In the genomic region with DNA sequence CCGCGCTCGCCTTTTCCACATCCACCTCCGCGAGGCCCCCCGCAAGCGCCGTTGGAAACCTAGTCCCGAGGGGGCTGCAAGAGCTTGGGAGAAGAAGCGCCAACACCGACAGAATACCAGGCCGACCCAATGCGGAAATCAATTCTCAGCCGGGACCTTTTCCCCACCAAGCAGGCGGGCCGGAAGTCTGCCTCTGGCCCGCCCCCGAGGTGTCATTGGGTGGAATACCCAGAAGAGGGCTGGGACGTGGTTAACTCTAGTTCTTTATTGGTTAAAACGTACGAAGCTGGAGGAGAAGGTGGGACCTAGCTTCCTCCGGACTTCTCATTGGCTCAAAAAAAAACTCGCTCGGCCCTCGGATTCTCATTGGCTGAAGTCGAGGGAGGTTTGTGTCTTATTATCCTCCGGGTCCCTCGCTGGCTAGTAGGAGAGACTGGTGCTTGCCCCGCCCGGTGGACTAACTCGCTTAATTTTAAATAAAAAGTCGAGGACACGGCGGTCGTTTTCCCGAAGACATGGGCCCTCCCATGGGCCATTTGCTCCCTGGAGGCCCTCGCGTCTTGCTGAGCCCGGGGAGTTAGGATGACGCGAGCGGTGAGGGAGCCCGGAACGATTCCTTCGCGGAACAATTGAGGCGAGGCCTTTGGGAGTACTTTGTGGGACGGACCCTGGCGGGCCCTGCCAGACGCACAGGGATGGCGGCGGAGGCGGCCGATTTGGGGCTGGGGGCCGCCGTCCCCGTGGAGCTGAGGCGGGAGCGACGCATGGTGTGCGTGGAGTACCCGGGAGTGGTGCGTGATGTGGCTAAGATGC, we compare ENCODE assay signal across 8 cellular contexts. TPM values are rescaled to one million over a fixed set of nuclear protein-coding genes. Genes with fewer than 3 reads are reported as not detected.
DNase-seq lines count a peak whose midpoint lies in the region; ATAC-seq, FAIRE-seq and TF ChIP-seq lines count a peak whose summit lies in the region.

A gene with protein sequence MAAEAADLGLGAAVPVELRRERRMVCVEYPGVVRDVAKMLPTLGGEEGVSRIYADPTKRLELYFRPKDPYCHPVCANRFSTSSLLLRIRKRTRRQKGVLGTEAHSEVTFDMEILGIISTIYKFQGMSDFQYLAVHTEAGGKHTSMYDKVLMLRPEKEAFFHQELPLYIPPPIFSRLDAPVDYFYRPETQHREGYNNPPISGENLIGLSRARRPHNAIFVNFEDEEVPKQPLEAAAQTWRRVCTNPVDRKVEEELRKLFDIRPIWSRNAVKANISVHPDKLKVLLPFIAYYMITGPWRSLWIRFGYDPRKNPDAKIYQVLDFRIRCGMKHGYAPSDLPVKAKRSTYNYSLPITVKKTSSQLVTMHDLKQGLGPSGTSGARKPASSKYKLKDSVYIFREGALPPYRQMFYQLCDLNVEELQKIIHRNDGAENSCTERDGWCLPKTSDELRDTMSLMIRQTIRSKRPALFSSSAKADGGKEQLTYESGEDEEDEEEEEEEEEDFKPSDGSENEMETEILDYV (plus strand): TSS at position 681 of the 813 bp plus-strand sequence. CDS start 15 bp downstream, at position 696.

- H3K27me3 ChIP-seq in adrenal gland, result no peaks in the 10 kb centered on the region
- no peaks in the 10 kb centered on the region for H3K27me3 ChIP-seq in heart left ventricle

- peaks cover 27% of the 10 kb centered on the region for H3K36me3 Mint-ChIP-seq in type B pancreatic cell

- no peaks in the 10 kb centered on the region for H3K9me3 Mint-ChIP-seq in type B pancreatic cell

- H3K4me3 ChIP-seq in adrenal gland (peak within 1 kb of the TSS; percentile 75 to 96 (median 81)), heart left ventricle (peak within 1 kb of the TSS; percentile 69 to 99 (median 92))

- DNase-seq in GM12892 (ENCODE audit: insufficient read length), result peak; percentile 98
- DNase-seq in NCI-H146 (lab: John Stamatoyannopoulos, UW), result peak; percentile 97
- DNase-seq in T-helper 1 cell, result peak; percentile 84 to 98 (median 88)
- DNase-seq in adrenal gland, result peak; percentile 92 to 97 (median 94)
- DNase-seq in heart left ventricle, result peak; percentile 93 to 95 (median 94)
- DNase-seq in pons (ENCODE audit: low spot score), result peak; percentile 100
- peak; percentile 91 for DNase-seq in type B pancreatic cell (ENCODE audit: extremely low spot score, unreplicated experiment)

- peaks cover 20% of the 10 kb centered on the region for H3K4me1 Mint-ChIP-seq in type B pancreatic cell (ENCODE audit: unreplicated experiment)

- peak; percentile 96 for ATAC-seq in HG02852 (IDR thresholded peaks at IDR 0.05; ENCODE audit: unreplicated experiment)
- ATAC-seq in heart left ventricle, result peak; percentile 98 to 99 (median 99)

- peak within 1 kb of the TSS; percentile 98 for H3K4me3 Mint-ChIP-seq in type B pancreatic cell

- intact Hi-C loops in adrenal gland (cut with DNase I) (loop anchor here in 1 of 2 donors (5.0 kb wide), 1 partner anchor 117 kb away; no protein-coding TSS in a partner anchor), heart left ventricle (cut with DNase I) (loop anchor here in 2 of 10 donors (5.0 kb wide), 2 partner anchors 112 to 117 kb away; no protein-coding TSS in a partner anchor)

- TF ChIP-seq CTCF in adrenal gland (IDR thresholded peaks at IDR 0.05), result peak in 2 of 6 experiments; percentile 24 to 32
- peak in 2 of 12 donors; percentile 5 to 21 for TF ChIP-seq CTCF in heart left ventricle (IDR thresholded peaks at IDR 0.05)
- no peak for TF ChIP-seq CTCF in type B pancreatic cell (conservative IDR thresholded peaks at IDR 0.05)

- WGBS in adrenal gland, 4 donors, result 0 to 2% (median 0%) methylated on average over 37 to 63 of the region's 63 CpGs
- WGBS in heart left ventricle, 4 donors, result 0% methylated on average over 35 to 63 of the region's 63 CpGs

- H3K27ac ChIP-seq in adrenal gland, result peak within 1 kb of the TSS; percentile 72 to 89 (median 83)
- peak within 1 kb of the TSS; percentile 81 to 96 (median 90) for H3K27ac ChIP-seq in heart left ventricle

- no peaks in the 10 kb centered on the region for H3K9me3 ChIP-seq in adrenal gland (replicated peaks in 1 of 3)
- H3K9me3 ChIP-seq in heart left ventricle, result no peaks in the 10 kb centered on the region

- H3K36me3 ChIP-seq in adrenal gland (replicated peaks in 1 of 2), result no peaks in the 10 kb centered on the region
- peaks cover 0 to 5% (median 0%) of the 10 kb centered on the region in 9 donors for H3K36me3 ChIP-seq in heart left ventricle

- peak; percentile 90 for FAIRE-seq in GM12892 (lab: Jason Lieb, UNC)

- H3K4me1 ChIP-seq in adrenal gland (replicated peaks in 1 of 2) (peaks cover 21 to 40% of the 10 kb centered on the region in 2 donors), heart left ventricle (peaks cover 8 to 37% (median 23%) of the 10 kb centered on the region in 12 donors)

- TF ChIP-seq POLR2A in GM12892 (IDR thresholded peaks at IDR 0.05; ENCODE audit: low read depth, low read length) (peak; percentile 84), adrenal gland (IDR thresholded peaks at IDR 0.05) (peak; percentile 69 to 91), heart left ventricle (IDR thresholded peaks at IDR 0.05) (peak in 1 of 2 donors; percentile 52)

- H3K27me3 Mint-ChIP-seq in type B pancreatic cell, result peaks cover 12% of the 10 kb centered on the region

- peak within 1 kb of the TSS; percentile 99 for H3K27ac Mint-ChIP-seq in type B pancreatic cell

RNA-seq across cellular contexts. Expression of the gene that starts here (rescaled TPM):
- polyA plus RNA-seq in GM12892 (2012; ENCODE audit: missing spikeins), result 35.9 TPM
- total RNA-seq in adrenal gland (10 to 100 TPM; 43.9 to 84.5 (median 57.4) TPM), heart left ventricle (10 to 100 TPM; 22.9 to 45.8 (median 34.5) TPM), type B pancreatic cell (ENCODE audit: low replicate concordance) (64.3 and 83.6 TPM in 2 replicates)
- polyA plus RNA-seq in adrenal gland (100 to 1,000 TPM in 1 of 3 donors, 10 to 100 TPM in 2; 51.2 to 139 (median 99.5) TPM), heart left ventricle (10 to 100 TPM; 46.7 to 51.7 TPM)

Comparison
In these comparisons a context has a peak if more than half of its experiments do, and no peak if none do; other contexts are left out.
1. Peak in every context shown above with its lines: DNase-seq, ATAC-seq, H3K4me3 ChIP-seq and H3K27ac ChIP-seq.